Comparison of ENCODE assay signal across 8 cellular contexts in the genomic region with DNA sequence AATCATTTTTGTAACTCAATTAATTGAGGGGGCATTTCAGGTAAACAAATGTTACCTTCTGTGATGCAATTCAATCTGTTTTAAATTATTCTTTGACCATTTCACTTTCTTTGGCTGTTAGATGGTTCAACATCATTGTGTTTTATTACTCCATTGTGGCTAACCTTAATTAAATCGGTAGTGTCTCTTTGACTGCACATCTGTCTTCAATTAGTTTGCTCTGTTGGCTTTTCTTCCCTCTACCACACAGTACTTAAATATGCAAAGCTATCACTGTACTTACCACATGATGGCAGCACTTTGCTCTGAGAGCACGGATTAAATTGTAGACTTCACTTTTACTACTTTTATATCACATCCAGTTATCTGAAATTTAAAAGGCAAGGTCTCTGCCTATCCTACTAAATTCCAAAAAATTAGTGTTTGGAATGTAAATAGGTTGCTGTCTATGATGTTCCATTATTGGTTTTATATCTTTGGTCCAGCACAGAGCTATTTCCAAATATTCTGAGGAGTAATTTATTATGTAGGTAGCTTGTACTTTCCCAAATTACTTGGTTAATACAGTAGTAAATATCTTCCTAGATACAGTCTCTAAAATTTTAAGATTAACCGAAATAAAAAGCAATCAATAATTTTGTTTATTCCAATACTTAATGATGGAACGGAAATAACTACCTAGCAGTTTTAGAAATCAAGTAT.
DNase-seq lines count a peak whose midpoint lies in the region; ATAC-seq and TF ChIP-seq lines count a peak whose summit lies in the region.

No MANE protein-coding gene starts in this region.

- peak; percentile 80 for ATAC-seq in sciatic nerve

- DNase-seq in NCI-H1436 (lab: John Stamatoyannopoulos, UW), result peak; percentile 40
- no peak for DNase-seq in NCI-H1436 treated with DMSO at 0.1 percent for 48 hours (lab: John Stamatoyannopoulos, UW)
- peak; percentile 84 for DNase-seq in HCEC 1CT
- peak; percentile 31 for DNase-seq in NCI-H1092 (lab: John Stamatoyannopoulos, UW)
- DNase-seq in SK-N-MC (ENCODE audit: low read depth, low spot score), result peak; percentile 93
- DNase-seq in fibroblast of the aortic adventitia (ENCODE audit: low read depth), result peak; percentile 85
- no peak for DNase-seq in sciatic nerve (ENCODE audit: low spot score)
- no peak for DNase-seq in NK-92 treated with Interleukin-12 subunit alpha and Interleukin-12 subunit beta, amount 100 ng/mL, for 24 hours (lab: John Stamatoyannopoulos, UW)

- peak; percentile 77 for TF ChIP-seq CTCF in fibroblast of the aortic adventitia (IDR thresholded peaks at IDR 0.05; ENCODE audit: insufficient read depth, low read length)

- intact Hi-C loops in sciatic nerve (cut with DNase I), result no loop called here

- H3K9ac ChIP-seq in SK-N-MC (ENCODE audit: insufficient read length), result no peak overlapping the region

- H3K4me3 ChIP-seq in SK-N-MC (peak overlapping the region; percentile 29; the same call in 1 of the 2 replicates), fibroblast of the aortic adventitia (ENCODE audit: low read depth, low read length) (no peak overlapping the region)

- no peaks in the 10 kb centered on the region for H3K36me3 ChIP-seq in SK-N-MC (ENCODE audit: insufficient read depth, low read length)

- H3K27ac ChIP-seq in SK-N-MC, result peak overlapping the region; percentile 33; the same call in 1 of the 2 replicates

- H3K9me3 ChIP-seq in SK-N-MC (ENCODE audit: low read depth, low read length), result no peaks in the 10 kb centered on the region

Comparison
In these comparisons a context has a peak if more than half of its experiments do, and no peak if none do; other contexts are left out.
1. DNase-seq: peak in NCI-H1436 (single experiment), HCEC 1CT (single experiment), NCI-H1092 (single experiment), SK-N-MC (single experiment) and fibroblast of the aortic adventitia (single experiment); none in NCI-H1436 treated with DMSO at 0.1 percent for 48 hours (single experiment), sciatic nerve (single experiment) and NK-92 treated with Interleukin-12 subunit alpha and Interleukin-12 subunit beta, amount 100 ng/mL, for 24 hours (single experiment).